Comparison of ENCODE assay signal across 34 cellular contexts in genomic region chr1:191396622-191397021, GRCh38.
"Had no signal": no experiment of that assay in that cellular context is flagged by ENCODE, and none has a peak within 500 bp of the region (broad histone marks: within the 10 kb centered on the region; RNA-seq: fewer than 3 reads in every experiment).

No MANE protein-coding gene starts in this region.

- DNase-seq: activated effector memory CD4-positive, alpha-beta T cell treated with anti-CD3 and anti-CD28 coated beads, Interleukin-2, amount 50 U/mL, for 16 hours; activated effector memory CD4-positive, alpha-beta T cell treated with Interleukin-2 at 50 U/mL for 16 hours; activated gamma-delta T cell; activated gamma-delta T cell treated with Interleukin-2 at 50 U/mL for 16 hours; activated naive CD4-positive, alpha-beta T cell; activated naive CD4-positive, alpha-beta T cell treated with anti-CD3 and anti-CD28 coated beads for 36 hours; activated naive CD4-positive, alpha-beta T cell treated with anti-CD3 and anti-CD28 coated beads, Interleukin-2, amount 10 ng/mL, durations not matched to agents 7 days and 5 days; activated naive CD4-positive, alpha-beta T cell treated with anti-CD3 and anti-CD28 coated beads, Interleukin-2, amount 50 U/mL, for 16 hours; activated naive CD4-positive, alpha-beta T cell treated with Interleukin-2 at 50 U/mL for 16 hours; activated naive CD8-positive, alpha-beta T cell treated with anti-CD3 and anti-CD28 coated beads for 36 hours; activated naive CD8-positive, alpha-beta T cell treated with anti-CD3 and anti-CD28 coated beads, Interleukin-2, amount 10 ng/mL, durations not matched to agents 7 days and 5 days; activated naive CD8-positive, alpha-beta T cell treated with anti-CD3 and anti-CD28 coated beads, Interleukin-2, amount 50 U/mL, for 24 hours; activated T-cell treated with anti-CD3 and anti-CD28 coated beads, Interleukin-2, amount 50 U/mL, for 1 hour; activated T-cell treated with anti-CD3 and anti-CD28 coated beads, Interleukin-2, amount 50 U/mL, for 24 hours; activated T-cell treated with anti-CD3 and anti-CD28 coated beads, Interleukin-2, amount 50 U/mL, for 4 hours; activated T-cell treated with anti-CD3 and anti-CD28 coated beads, Interleukin-2, amount 50 U/mL, for 48 hours; activated T-cell treated with anti-CD3 and anti-CD28 coated beads, Interleukin-2, amount 50 U/mL, for 72 hours; adrenal gland; amniotic stem cell; amygdala; anterior cingulate cortex; aorta; body of pancreas; brain microvascular endothelial cell; caudate nucleus; central memory CD4-positive, alpha-beta T cell; cerebellar nuclear complex had no signal

- H3K4me1 ChIP-seq: adrenal gland, ascending aorta, body of pancreas, breast epithelium had no signal

- H3K4me3 ChIP-seq: adrenal gland, ascending aorta, body of pancreas, breast epithelium, cardiac muscle cell had no signal

- H3K27ac ChIP-seq: adrenal gland, ascending aorta, body of pancreas, brain microvascular endothelial cell, breast epithelium, cardiac muscle cell had no signal

- H3K9me3 ChIP-seq: adrenal gland, body of pancreas, breast epithelium had no signal

- H3K27me3 ChIP-seq: adrenal gland, ascending aorta, body of pancreas, brain microvascular endothelial cell, breast epithelium, cardiac muscle cell had no signal

- ATAC-seq: activated naive CD4-positive, alpha-beta T cell treated with anti-CD3 and anti-CD28 coated beads, Interleukin-2, amount 50 U/mL, for 72 hours; activated naive CD8-positive, alpha-beta T cell treated with anti-CD3 and anti-CD28 coated beads, Interleukin-2, amount 50 U/mL, for 24 hours; activated T-cell treated with anti-CD3 and anti-CD28 coated beads, Interleukin-2, amount 50 U/mL, for 4 hours; activated T-cell treated with anti-CD3 and anti-CD28 coated beads, Interleukin-2, amount 50 U/mL, for 72 hours; activated T-helper 17 cell treated with anti-CD3 and anti-CD28 coated beads, Interleukin-2, amount 50 U/mL, for 72 hours; body of pancreas had no signal

- H3K36me3 ChIP-seq: adrenal gland, ascending aorta, brain microvascular endothelial cell, breast epithelium, cardiac muscle cell had no signal

- FAIRE-seq: astrocyte, bronchial epithelial cell had no signal
